Comparison of ENCODE assay signal across 18 cellular contexts in the genomic region with DNA sequence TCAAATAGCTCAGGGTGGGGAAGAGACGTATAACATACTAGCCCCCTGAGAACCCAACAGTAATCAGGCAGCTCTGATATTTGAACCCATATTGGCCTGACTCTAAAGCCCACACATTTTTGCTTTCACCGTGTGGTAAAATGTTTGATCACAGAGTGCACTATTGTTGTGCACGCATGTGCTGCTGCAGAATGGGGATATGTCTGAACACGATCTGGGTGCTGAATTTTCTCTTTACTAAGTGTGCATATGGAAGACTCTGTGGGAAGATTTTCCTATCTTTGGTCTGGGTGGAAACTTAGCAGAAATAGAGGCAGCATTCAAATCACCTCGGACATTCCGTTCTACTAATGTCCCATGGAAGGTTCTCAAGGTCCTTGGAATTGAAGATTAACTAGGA.
DNase-seq lines count a peak whose midpoint lies in the region; ATAC-seq, FAIRE-seq and TF ChIP-seq lines count a peak whose summit lies in the region.
"Had no signal": no experiment of that assay in that cellular context is flagged by ENCODE, and none has a peak within 500 bp of the region (broad histone marks: within the 10 kb centered on the region; RNA-seq: fewer than 3 reads in every experiment).

No MANE protein-coding gene starts in this region.

- FAIRE-seq in bronchial epithelial cell (lab: Jason Lieb, UNC) = peak; percentile 50
- FAIRE-seq: GM12878, GM19239, H1 had no signal

- H3K9me3 Mint-ChIP-seq in H9 = no peaks in the 10 kb centered on the region; a peak in 1 of 5 replicates
- H3K9me3 Mint-ChIP-seq in CD8-positive, alpha-beta memory T cell = peaks cover 0 to 14% (median 4%) of the 10 kb centered on the region in 5 donors

- no peak overlapping the region for H3K27ac ChIP-seq in H9 (ENCODE audit: insufficient read length, low read depth, low read length)
- H3K27ac ChIP-seq in foreskin keratinocyte = peak overlapping the region; percentile 42
- no peak overlapping the region for H3K27ac ChIP-seq in neuronal stem cell (replicated peaks; ENCODE audit: low read length)
- H3K27ac ChIP-seq in esophagus squamous epithelium = peak overlapping the region in 1 of 4 donors; percentile 6
- H3K27ac ChIP-seq in CD8-positive, alpha-beta memory T cell (ENCODE audit: low read depth, low read length) = no peak overlapping the region

- H2BK20ac ChIP-seq in H9 (ENCODE audit: low read depth, low read length, poor library complexity, severe bottlenecking) = peak overlapping the region; percentile 27

- no peaks in the 10 kb centered on the region for H3K27me3 ChIP-seq in H9 (ENCODE audit: insufficient read depth, low read length)
- H3K27me3 ChIP-seq in bronchial epithelial cell (ENCODE audit: control insufficient read depth, insufficient read depth, low read length) = no peaks in the 10 kb centered on the region
- no peaks in the 10 kb centered on the region for H3K27me3 ChIP-seq in foreskin keratinocyte
- no peaks in the 10 kb centered on the region for H3K27me3 ChIP-seq in neuronal stem cell (ENCODE audit: control insufficient read depth in 3 of 3, insufficient read depth in 3 of 3, low read depth in 1 of 3, low read length in 3 of 3)
- no peaks in the 10 kb centered on the region for H3K27me3 ChIP-seq in esophagus squamous epithelium
- H3K27me3 ChIP-seq in CD8-positive, alpha-beta memory T cell (ENCODE audit: insufficient read depth, low read length, poor library complexity, severe bottlenecking) = no peaks in the 10 kb centered on the region

- no peak overlapping the region for H3K4me3 Mint-ChIP-seq in H9
- no peak overlapping the region for H3K4me3 Mint-ChIP-seq in CD8-positive, alpha-beta memory T cell
- H3K4me3 Mint-ChIP-seq: CD4-positive, alpha-beta memory T cell had no signal

- WGBS in H9 (ENCODE audit: extremely low coverage, insufficient read length, low lambda C conversion rate) = no CpG with 5 or more reads among the region's 6 CpGs
- WGBS in neuronal stem cell (ENCODE audit: extremely low coverage in 2 of 2, insufficient read length in 2 of 2, insufficient replicate concordance in 1 of 2), 2 donors = no CpG with 5 or more reads among the region's 6 CpGs
- 42 to 65% methylated on average over 6 of the region's 6 CpGs for WGBS in esophagus squamous epithelium, 2 donors

- H3K79me1 ChIP-seq in H9 (ENCODE audit: insufficient read depth, low read depth, low read length, poor library complexity, severe bottlenecking) (no peaks in the 10 kb centered on the region), neuronal stem cell (ENCODE audit: low read depth, low read length) (no peaks in the 10 kb centered on the region)

- H3K36me3 ChIP-seq in bronchial epithelial cell (ENCODE audit: control insufficient read depth, insufficient read depth, low read length) = no peaks in the 10 kb centered on the region
- no peaks in the 10 kb centered on the region for H3K36me3 ChIP-seq in neuronal stem cell (replicated peaks in 1 of 2; ENCODE audit: control insufficient read depth in 2 of 2, insufficient read depth in 2 of 2, low read length in 2 of 2)
- no peaks in the 10 kb centered on the region for H3K36me3 ChIP-seq in esophagus squamous epithelium
- H3K36me3 ChIP-seq in CD8-positive, alpha-beta memory T cell (ENCODE audit: insufficient read depth, low read length) = no peaks in the 10 kb centered on the region

- no peak for TF ChIP-seq POLR2A in esophagus squamous epithelium (IDR thresholded peaks at IDR 0.05)

- H3K14ac ChIP-seq in H9 (ENCODE audit: insufficient read depth, low read length) (no peak overlapping the region), neuronal stem cell (ENCODE audit: low read length) (no peak overlapping the region)

- no peak overlapping the region for H3K4me2 ChIP-seq in H9 (ENCODE audit: insufficient read depth, insufficient read length, low read length)
- no peak overlapping the region for H3K4me2 ChIP-seq in neuronal stem cell (ENCODE audit: insufficient read depth, low read length, poor library complexity, severe bottlenecking)

- intact Hi-C loops in esophagus squamous epithelium (cut with DNase I) = no loop called here

- H2BK15ac ChIP-seq in H9 (ENCODE audit: low read depth, low read length) = no peak overlapping the region
- H2BK15ac ChIP-seq in neuronal stem cell (ENCODE audit: low read length) = no peak overlapping the region

- no peak overlapping the region for H3K9ac ChIP-seq in H9 (ENCODE audit: extremely low read depth, insufficient read length, low read length)
- no peak overlapping the region for H3K9ac ChIP-seq in neuronal stem cell (ENCODE audit: low read depth, low read length, poor library complexity)

- H2BK12ac ChIP-seq in H9 (ENCODE audit: insufficient read length, low read depth, low read length) = no peak overlapping the region
- no peak overlapping the region for H2BK12ac ChIP-seq in neuronal stem cell (ENCODE audit: low read length)

- H3K4me3 ChIP-seq in bronchial epithelial cell (ENCODE audit: low read depth, low read length) = no peak overlapping the region
- no peak overlapping the region for H3K4me3 ChIP-seq in neuronal stem cell (ENCODE audit: low read length in 2 of 2)
- no peak overlapping the region for H3K4me3 ChIP-seq in esophagus squamous epithelium
- no peak overlapping the region for H3K4me3 ChIP-seq in CD8-positive, alpha-beta memory T cell (ENCODE audit: low read length)
- H3K4me3 ChIP-seq: GM12878 had no signal

- no peak overlapping the region for H2BK120ac ChIP-seq in H9 (ENCODE audit: low read depth, low read length, poor library complexity, severe bottlenecking)
- no peak overlapping the region for H2BK120ac ChIP-seq in neuronal stem cell (ENCODE audit: low read depth, low read length)

- H2AFZ ChIP-seq in H9 (ENCODE audit: low read length) = no peak overlapping the region
- H2AFZ ChIP-seq in neuronal stem cell (ENCODE audit: low read length) = peak overlapping the region; percentile 72

- H3K23ac ChIP-seq in H9 (ENCODE audit: insufficient read length, low read depth, low read length) (no peak overlapping the region), neuronal stem cell (ENCODE audit: low read depth, low read length, poor library complexity) (no peak overlapping the region)

- H3K79me2 ChIP-seq in H9 (ENCODE audit: insufficient read depth, low read length) = no peaks in the 10 kb centered on the region

- H2AK5ac ChIP-seq in H9 (ENCODE audit: insufficient read length, low read length) (no peak overlapping the region), neuronal stem cell (ENCODE audit: low read depth, low read length) (no peak overlapping the region)

- peak; percentile 56 for ATAC-seq in foreskin keratinocyte
- ATAC-seq: GM12878, HCT116 had no signal

- DNase-seq in H9 = no peak
- DNase-seq in bronchial epithelial cell (ENCODE audit: low read depth) = peak; percentile 58
- peak; percentile 17 to 55 for DNase-seq in foreskin keratinocyte
- DNase-seq in neuronal stem cell (ENCODE audit: low spot score) = no peak
- no peak for DNase-seq in SKM-1 (lab: John Stamatoyannopoulos, UW; ENCODE audit: unreplicated experiment)
- DNase-seq in esophagus squamous epithelium (lab: John Stamatoyannopoulos, UW) = no peak
- no peak for DNase-seq in CD8-positive, alpha-beta memory T cell
- DNase-seq: C1 segment of cervical spinal cord; Caco-2; CD4-positive, alpha-beta memory T cell; DMS153; EL; GDM1; H7 had no signal

- H2BK5ac ChIP-seq in H9 (ENCODE audit: insufficient read length, low read length) = no peak overlapping the region
- no peak overlapping the region for H2BK5ac ChIP-seq in neuronal stem cell (ENCODE audit: low read length)

- POLR2A ChIA-PET in CD8-positive, alpha-beta memory T cell (lab: Charles Lee) = no interaction called here

- H3K4ac ChIP-seq in H9 (ENCODE audit: low read depth, low read length) (no peak overlapping the region), neuronal stem cell (ENCODE audit: low read length) (no peak overlapping the region)

- no peak overlapping the region for H3K27ac Mint-ChIP-seq in H9
- H3K27ac Mint-ChIP-seq in CD8-positive, alpha-beta memory T cell = no peak overlapping the region
- H3K27ac Mint-ChIP-seq: CD4-positive, alpha-beta memory T cell had no signal

- H4K91ac ChIP-seq in H9 (ENCODE audit: insufficient read length, low read depth, low read length) (no peak overlapping the region), neuronal stem cell (ENCODE audit: low read depth, low read length, poor library complexity) (no peak overlapping the region)

- no peak overlapping the region for H4K5ac ChIP-seq in H9 (ENCODE audit: insufficient read length, low read depth, low read length)

- H3K18ac ChIP-seq in H9 (ENCODE audit: insufficient read length, low read depth, low read length) (no peak overlapping the region), neuronal stem cell (ENCODE audit: low read length) (no peak overlapping the region)

- H3K56ac ChIP-seq in H9 (ENCODE audit: insufficient read length, low read depth, low read length) = no peak overlapping the region

- no peaks in the 10 kb centered on the region for H4K20me1 ChIP-seq in H9 (ENCODE audit: control insufficient read depth, insufficient read depth, insufficient read length)

- TF ChIP-seq CTCF in H9 (conservative IDR thresholded peaks at IDR 0.05) (no peak), bronchial epithelial cell (IDR thresholded peaks at IDR 0.05; ENCODE audit: insufficient read depth, low read length, severe bottlenecking) (no peak), foreskin keratinocyte (conservative IDR thresholded peaks at IDR 0.05) (no peak), esophagus squamous epithelium (IDR thresholded peaks at IDR 0.05) (no peak)

- peaks cover 0 to 7% of the 10 kb centered on the region in 2 experiments; a peak in 1 of 4 replicates for H3K4me1 Mint-ChIP-seq in H9
- H3K4me1 Mint-ChIP-seq in CD8-positive, alpha-beta memory T cell = no peaks in the 10 kb centered on the region
- H3K4me1 Mint-ChIP-seq: CD4-positive, alpha-beta memory T cell had no signal

- CTCF ChIA-PET in CD8-positive, alpha-beta memory T cell (lab: Charles Lee) = no interaction called here

- H3K4me1 ChIP-seq in H9 (ENCODE audit: insufficient read depth, low read length) (no peaks in the 10 kb centered on the region), foreskin keratinocyte (peaks cover 11% of the 10 kb centered on the region), neuronal stem cell (ENCODE audit: control insufficient read depth in 2 of 2, insufficient read depth in 1 of 2, low read depth in 1 of 2, low read length in 2 of 2) (no peaks in the 10 kb centered on the region), esophagus squamous epithelium (peaks cover 0 to 30% (median 4%) of the 10 kb centered on the region in 3 donors)
- H3K4me1 ChIP-seq in CD8-positive, alpha-beta memory T cell (ENCODE audit: insufficient read depth, low read length) = no peaks in the 10 kb centered on the region
- H3K4me1 ChIP-seq: Caco-2 had no signal

- H3K23me2 ChIP-seq in H9 (ENCODE audit: insufficient read length, low read depth, low read length, poor library complexity, severe bottlenecking) = no peaks in the 10 kb centered on the region

- no peaks in the 10 kb centered on the region for H3K27me3 Mint-ChIP-seq in H9 (ENCODE audit: low read depth)
- H3K27me3 Mint-ChIP-seq in CD8-positive, alpha-beta memory T cell = no peaks in the 10 kb centered on the region
- H3K27me3 Mint-ChIP-seq: CD4-positive, alpha-beta memory T cell had no signal

- no peaks in the 10 kb centered on the region for H3K36me3 Mint-ChIP-seq in H9 (ENCODE audit: insufficient read depth in 1 of 3, low read depth in 3 of 3)
- H3K36me3 Mint-ChIP-seq in CD8-positive, alpha-beta memory T cell = no peaks in the 10 kb centered on the region
- H3K36me3 Mint-ChIP-seq: CD4-positive, alpha-beta memory T cell had no signal

- H4K8ac ChIP-seq in H9 (replicated peaks; ENCODE audit: insufficient read length, low read depth, low read length) (no peak overlapping the region), neuronal stem cell (ENCODE audit: low read depth, low read length) (no peak overlapping the region)

- H3K9me3 ChIP-seq in H9 (ENCODE audit: control insufficient read depth, low read depth, low read length) = no peaks in the 10 kb centered on the region
- no peaks in the 10 kb centered on the region for H3K9me3 ChIP-seq in neuronal stem cell (replicated peaks in 1 of 2; ENCODE audit: control insufficient read depth in 2 of 2, insufficient read depth in 1 of 2, low read depth in 1 of 2, low read length in 2 of 2)
- H3K9me3 ChIP-seq in esophagus squamous epithelium = no peaks in the 10 kb centered on the region
- H3K9me3 ChIP-seq in CD8-positive, alpha-beta memory T cell (ENCODE audit: low read length) = no peaks in the 10 kb centered on the region
- H3K9me3 ChIP-seq: Caco-2 had no signal

- no peak overlapping the region for H3T11ph ChIP-seq in H9 (ENCODE audit: low read length)

Comparison
In these comparisons a context has a peak if more than half of its experiments do, and no peak if none do; other contexts are left out.
1. DNase-seq: peak in bronchial epithelial cell (single experiment) and foreskin keratinocyte (2 of 2); none in H9 (single experiment), neuronal stem cell (single experiment), SKM-1 (single experiment), esophagus squamous epithelium (single experiment) and CD8-positive, alpha-beta memory T cell (0 of 5).